In the genomic region with DNA sequence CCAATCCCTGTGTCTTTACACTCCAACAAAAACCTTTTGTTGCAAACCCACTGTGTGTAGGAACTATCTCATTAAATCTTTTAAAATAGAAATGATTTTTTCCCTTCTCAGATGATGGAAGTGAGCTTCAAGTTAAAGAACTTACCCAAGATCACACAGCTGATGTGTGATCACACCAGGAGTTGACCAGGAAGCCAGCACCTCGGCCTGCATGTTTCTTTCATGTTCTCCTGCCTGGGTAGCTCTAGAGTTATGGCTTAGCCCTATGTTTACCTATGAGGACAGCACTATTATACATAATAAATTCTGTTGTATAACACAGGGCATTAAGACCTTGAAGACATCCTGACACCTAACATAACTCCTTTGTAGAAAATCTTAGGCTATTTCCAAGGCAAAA, we compare ENCODE assay signal across 37 cellular contexts.
"Had no signal": no experiment of that assay in that cellular context is flagged by ENCODE, and none has a peak within 500 bp of the region (broad histone marks: within the 10 kb centered on the region; RNA-seq: fewer than 3 reads in every experiment).

No MANE protein-coding gene starts in this region.

- H3K4me3 Mint-ChIP-seq: activated CD4-positive, alpha-beta memory T cell treated with anti-CD3 and anti-CD28 coated beads, Interleukin-2, amount 10 ng/mL, durations not matched to agents 7 days and 5 days; activated CD4-positive, alpha-beta T cell treated with anti-CD3 and anti-CD28 coated beads for 36 hours; activated CD4-positive, alpha-beta T cell treated with anti-CD3 and anti-CD28 coated beads, Interleukin-2, amount 10 ng/mL, durations not matched to agents 7 days and 5 days; activated CD8-positive, alpha-beta memory T cell treated with anti-CD3 and anti-CD28 coated beads, Interleukin-2, amount 10 ng/mL, durations not matched to agents 7 days and 5 days; activated CD8-positive, alpha-beta T cell treated with anti-CD3 and anti-CD28 coated beads, Interleukin-2, amount 10 ng/mL, durations not matched to agents 7 days and 5 days; activated naive CD4-positive, alpha-beta T cell treated with anti-CD3 and anti-CD28 coated beads, Interleukin-2, amount 10 ng/mL, durations not matched to agents 7 days and 5 days; activated naive CD4-positive, alpha-beta T cell treated with anti-CD3 and anti-CD28 coated beads, Interleukin-2, amount 50 U/mL, for 24 hours; activated naive CD8-positive, alpha-beta T cell; activated naive CD8-positive, alpha-beta T cell treated with anti-CD3 and anti-CD28 coated beads, Interleukin-2, amount 10 ng/mL, durations not matched to agents 7 days and 5 days; activated naive CD8-positive, alpha-beta T cell treated with anti-CD3 and anti-CD28 coated beads, Interleukin-2, amount 50 U/mL, for 24 hours; activated T-cell treated with anti-CD3 and anti-CD28 coated beads, Interleukin-2, amount 50 U/mL, for 4 hours; activated T-cell treated with anti-CD3 and anti-CD28 coated beads, Interleukin-2, amount 50 U/mL, for 72 hours; activated T-helper 1 cell treated with anti-CD3 and anti-CD28 coated beads, Interleukin-12 subunit alpha, Interleukin-12 subunit beta, Interleukin-2, Interleukin-4 antibody, amounts not matched to agents 30 ng/mL and 10 ng/mL and 1 ng/mL, durations not matched to agents 14 hours and 24 hours and 36 hours; brain; central memory CD8-positive, alpha-beta T cell; T-helper 2 cell treated with Interferon-gamma antibody and Interleukin-4, amounts not matched to agents 5 μg/mL and 100 μg/mL, for 36 hours; WTC11 had no signal

- ATAC-seq: activated CD4-positive, alpha-beta T cell treated with anti-CD3 and anti-CD28 coated beads for 36 hours; activated CD4-positive, CD25-positive, alpha-beta regulatory T cell treated with anti-CD3 and anti-CD28 coated beads, Interleukin-2, amount 50 U/mL, for 24 hours; activated CD8-positive, alpha-beta memory T cell treated with anti-CD3 and anti-CD28 coated beads, Interleukin-2, amount 10 ng/mL, durations not matched to agents 7 days and 5 days; activated CD8-positive, alpha-beta T cell treated with anti-CD3 and anti-CD28 coated beads, Interleukin-2, amount 10 ng/mL, durations not matched to agents 7 days and 5 days; activated naive CD8-positive, alpha-beta T cell treated with anti-CD3 and anti-CD28 coated beads, Interleukin-2, amount 50 U/mL, for 24 hours; activated T-cell treated with anti-CD3 and anti-CD28 coated beads, Interleukin-2, amount 50 U/mL, for 4 hours; activated T-cell treated with anti-CD3 and anti-CD28 coated beads, Interleukin-2, amount 50 U/mL, for 72 hours; T-cell had no signal

- DNase-seq: activated CD4-positive, alpha-beta memory T cell treated with anti-CD3 and anti-CD28 coated beads, Interleukin-2, amount 10 ng/mL, durations not matched to agents 7 days and 5 days; activated CD4-positive, alpha-beta T cell treated with anti-CD3 and anti-CD28 coated beads for 1 hour; activated CD4-positive, alpha-beta T cell treated with anti-CD3 and anti-CD28 coated beads for 36 hours; activated CD4-positive, alpha-beta T cell treated with anti-CD3 and anti-CD28 coated beads for 48 hours; activated CD4-positive, alpha-beta T cell treated with anti-CD3 and anti-CD28 coated beads, Interleukin-2, amount 10 ng/mL, durations not matched to agents 7 days and 5 days; activated CD4-positive, alpha-beta T cell treated with anti-CD3 and anti-CD28 coated beads, Interleukin-2, amount 50 U/mL, for 48 hours; activated CD4-positive, CD25-positive, alpha-beta regulatory T cell; activated CD8-positive, alpha-beta memory T cell treated with anti-CD3 and anti-CD28 coated beads for 24 hours; activated CD8-positive, alpha-beta memory T cell treated with anti-CD3 and anti-CD28 coated beads, Interleukin-2, amount 10 ng/mL, durations not matched to agents 7 days and 5 days; activated CD8-positive, alpha-beta T cell treated with anti-CD3 and anti-CD28 coated beads, Interleukin-2, amount 10 ng/mL, durations not matched to agents 7 days and 5 days; activated effector memory CD4-positive, alpha-beta T cell treated with Interleukin-2 at 50 U/mL for 16 hours; activated gamma-delta T cell; activated naive CD4-positive, alpha-beta T cell treated with anti-CD3 and anti-CD28 coated beads, Interleukin-2, amount 10 ng/mL, durations not matched to agents 7 days and 5 days; activated naive CD4-positive, alpha-beta T cell treated with Interleukin-2 at 50 U/mL for 16 hours; activated naive CD8-positive, alpha-beta T cell treated with anti-CD3 and anti-CD28 coated beads, Interleukin-2, amount 10 ng/mL, durations not matched to agents 7 days and 5 days; activated naive CD8-positive, alpha-beta T cell treated with anti-CD3 and anti-CD28 coated beads, Interleukin-2, amount 50 U/mL, for 24 hours; activated T-cell treated with anti-CD3 and anti-CD28 coated beads for 4 hours; activated T-cell treated with anti-CD3 and anti-CD28 coated beads, Interleukin-2, amount 50 U/mL, for 1 hour; activated T-cell treated with anti-CD3 and anti-CD28 coated beads, Interleukin-2, amount 50 U/mL, for 4 hours; activated T-cell treated with anti-CD3 and anti-CD28 coated beads, Interleukin-2, amount 50 U/mL, for 72 hours; amygdala; anterior cingulate cortex; caudate nucleus; cerebellar nuclear complex; T-cell; T-helper 2 cell; T-helper 9 cell; WERI-Rb-1 had no signal

- H3K27ac Mint-ChIP-seq: activated CD4-positive, alpha-beta memory T cell treated with anti-CD3 and anti-CD28 coated beads, Interleukin-2, amount 10 ng/mL, durations not matched to agents 7 days and 5 days; activated CD4-positive, alpha-beta T cell treated with anti-CD3 and anti-CD28 coated beads for 36 hours; activated CD4-positive, alpha-beta T cell treated with anti-CD3 and anti-CD28 coated beads, Interleukin-2, amount 10 ng/mL, durations not matched to agents 7 days and 5 days; activated CD8-positive, alpha-beta memory T cell treated with anti-CD3 and anti-CD28 coated beads, Interleukin-2, amount 10 ng/mL, durations not matched to agents 7 days and 5 days; activated CD8-positive, alpha-beta T cell treated with anti-CD3 and anti-CD28 coated beads, Interleukin-2, amount 10 ng/mL, durations not matched to agents 7 days and 5 days; activated naive CD4-positive, alpha-beta T cell treated with anti-CD3 and anti-CD28 coated beads, Interleukin-2, amount 10 ng/mL, durations not matched to agents 7 days and 5 days; activated naive CD4-positive, alpha-beta T cell treated with anti-CD3 and anti-CD28 coated beads, Interleukin-2, amount 50 U/mL, for 24 hours; activated naive CD8-positive, alpha-beta T cell; activated naive CD8-positive, alpha-beta T cell treated with anti-CD3 and anti-CD28 coated beads, Interleukin-2, amount 10 ng/mL, durations not matched to agents 7 days and 5 days; activated naive CD8-positive, alpha-beta T cell treated with anti-CD3 and anti-CD28 coated beads, Interleukin-2, amount 50 U/mL, for 24 hours; activated T-cell treated with anti-CD3 and anti-CD28 coated beads, Interleukin-2, amount 50 U/mL, for 72 hours; activated T-helper 1 cell treated with anti-CD3 and anti-CD28 coated beads, Interleukin-12 subunit alpha, Interleukin-12 subunit beta, Interleukin-2, Interleukin-4 antibody, amounts not matched to agents 30 ng/mL and 10 ng/mL and 1 ng/mL, durations not matched to agents 14 hours and 24 hours and 36 hours; activated T-helper 2 cell treated with anti-CD3 and anti-CD28 coated beads, Interferon-gamma antibody, Interleukin-2, Interleukin-4, amounts not matched to agents 10 μg/mL and 5 μg/mL and 100 μg/mL, durations not matched to agents 14 hours and 24 hours and 36 hours; brain; T-helper 2 cell treated with Interferon-gamma antibody and Interleukin-4, amounts not matched to agents 5 μg/mL and 100 μg/mL, for 36 hours; WTC11 had no signal

- H3K9me3 Mint-ChIP-seq: activated CD4-positive, alpha-beta memory T cell treated with anti-CD3 and anti-CD28 coated beads, Interleukin-2, amount 10 ng/mL, durations not matched to agents 7 days and 5 days; activated CD4-positive, alpha-beta T cell treated with anti-CD3 and anti-CD28 coated beads, Interleukin-2, amount 10 ng/mL, durations not matched to agents 7 days and 5 days; activated naive CD4-positive, alpha-beta T cell treated with anti-CD3 and anti-CD28 coated beads, Interleukin-2, amount 10 ng/mL, durations not matched to agents 7 days and 5 days; activated naive CD4-positive, alpha-beta T cell treated with anti-CD3 and anti-CD28 coated beads, Interleukin-2, amount 50 U/mL, for 24 hours; activated naive CD8-positive, alpha-beta T cell treated with anti-CD3 and anti-CD28 coated beads, Interleukin-2, amount 10 ng/mL, durations not matched to agents 7 days and 5 days; activated naive CD8-positive, alpha-beta T cell treated with anti-CD3 and anti-CD28 coated beads, Interleukin-2, amount 50 U/mL, for 24 hours; activated T-cell treated with anti-CD3 and anti-CD28 coated beads, Interleukin-2, amount 50 U/mL, for 4 hours; activated T-cell treated with anti-CD3 and anti-CD28 coated beads, Interleukin-2, amount 50 U/mL, for 72 hours; activated T-helper 1 cell treated with anti-CD3 and anti-CD28 coated beads, Interleukin-12 subunit alpha, Interleukin-12 subunit beta, Interleukin-2, Interleukin-4 antibody, amounts not matched to agents 30 ng/mL and 10 ng/mL and 1 ng/mL, durations not matched to agents 14 hours and 24 hours and 36 hours; activated T-helper 2 cell treated with anti-CD3 and anti-CD28 coated beads, Interferon-gamma antibody, Interleukin-2, Interleukin-4, amounts not matched to agents 10 μg/mL and 5 μg/mL and 100 μg/mL, durations not matched to agents 14 hours and 24 hours and 36 hours; central memory CD8-positive, alpha-beta T cell; T-cell; T-helper 2 cell treated with Interferon-gamma antibody and Interleukin-4, amounts not matched to agents 5 μg/mL and 100 μg/mL, for 36 hours; WTC11 had no signal

- H3K36me3 Mint-ChIP-seq: activated CD8-positive, alpha-beta memory T cell treated with anti-CD3 and anti-CD28 coated beads, Interleukin-2, amount 10 ng/mL, durations not matched to agents 7 days and 5 days; activated naive CD4-positive, alpha-beta T cell treated with anti-CD3 and anti-CD28 coated beads, Interleukin-2, amount 10 ng/mL, durations not matched to agents 7 days and 5 days; activated naive CD4-positive, alpha-beta T cell treated with anti-CD3 and anti-CD28 coated beads, Interleukin-2, amount 50 U/mL, for 24 hours; activated naive CD8-positive, alpha-beta T cell; activated naive CD8-positive, alpha-beta T cell treated with anti-CD3 and anti-CD28 coated beads, Interleukin-2, amount 10 ng/mL, durations not matched to agents 7 days and 5 days; brain; T-cell; WTC11 had no signal

- H3K27me3 Mint-ChIP-seq: activated CD4-positive, alpha-beta memory T cell treated with anti-CD3 and anti-CD28 coated beads, Interleukin-2, amount 10 ng/mL, durations not matched to agents 7 days and 5 days; activated CD4-positive, alpha-beta T cell treated with anti-CD3 and anti-CD28 coated beads for 36 hours; activated CD4-positive, alpha-beta T cell treated with anti-CD3 and anti-CD28 coated beads, Interleukin-2, amount 10 ng/mL, durations not matched to agents 7 days and 5 days; activated naive CD4-positive, alpha-beta T cell treated with anti-CD3 and anti-CD28 coated beads, Interleukin-2, amount 10 ng/mL, durations not matched to agents 7 days and 5 days; activated naive CD8-positive, alpha-beta T cell had no signal

- H3K4me1 Mint-ChIP-seq: activated naive CD8-positive, alpha-beta T cell treated with anti-CD3 and anti-CD28 coated beads, Interleukin-2, amount 10 ng/mL, durations not matched to agents 7 days and 5 days; brain had no signal
